ENCODE assay signal across 13 cellular contexts in the genomic region with DNA sequence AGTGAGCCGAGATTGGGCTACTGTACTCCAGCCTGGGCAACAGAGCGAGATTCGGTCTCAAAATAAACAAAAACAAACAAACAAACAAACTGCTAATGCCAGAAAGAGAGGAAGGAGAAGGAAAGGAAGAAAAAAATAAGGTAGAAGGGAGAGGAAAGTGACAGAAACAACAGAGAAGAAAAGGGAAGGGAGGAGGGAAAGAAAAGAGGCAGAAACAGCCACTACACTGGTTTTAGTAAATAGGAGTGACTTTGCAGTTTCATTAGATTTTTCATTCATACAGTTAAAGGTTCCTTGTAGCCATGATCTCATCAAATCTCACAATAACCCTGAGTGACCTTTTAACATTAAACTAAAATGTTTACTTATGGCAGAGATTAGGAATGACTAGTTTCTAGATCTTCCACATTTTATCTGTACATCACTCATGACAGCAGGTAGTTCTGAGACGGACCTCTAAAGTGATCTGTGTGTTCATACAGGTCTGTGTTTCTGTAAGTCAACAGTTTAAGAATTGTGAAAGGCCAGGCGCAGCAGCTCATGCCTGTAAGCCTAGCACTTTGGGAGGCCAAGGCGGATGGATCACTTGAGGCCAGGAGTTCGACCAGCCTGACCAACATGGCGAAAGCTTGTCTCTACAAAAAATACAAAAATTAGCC.
DNase-seq lines count a peak whose midpoint lies in the region; ATAC-seq and TF ChIP-seq lines count a peak whose summit lies in the region.
"Had no signal": no experiment of that assay in that cellular context is flagged by ENCODE, and none has a peak within 500 bp of the region (broad histone marks: within the 10 kb centered on the region; RNA-seq: fewer than 3 reads in every experiment).

No MANE protein-coding gene starts in this region.

- no peak overlapping the region for H3K4ac ChIP-seq in mesenchymal stem cell (ENCODE audit: low read depth in 1 of 2, low read length in 2 of 2)

- H3K79me2 ChIP-seq in GM23248 (ENCODE audit: insufficient read depth) (peaks cover 100% of the 10 kb centered on the region), neural progenitor cell (ENCODE audit: low read depth) (no peaks in the 10 kb centered on the region)

- no peak overlapping the region for H2AK5ac ChIP-seq in mesenchymal stem cell (ENCODE audit: low read length, severe bottlenecking)

- no peak overlapping the region for H3K23ac ChIP-seq in mesenchymal stem cell (ENCODE audit: low read length in 2 of 2)

- H3F3A ChIP-seq in GM23248 (ENCODE audit: insufficient read depth), result peaks cover 59% of the 10 kb centered on the region
- peaks cover 21% of the 10 kb centered on the region for H3F3A ChIP-seq in neural progenitor cell (ENCODE audit: low read depth)

- H3K4me3 Mint-ChIP-seq in neural progenitor cell, result no peak overlapping the region

- H4K20me1 ChIP-seq in GM23248 (ENCODE audit: insufficient read depth) (peaks cover 2% of the 10 kb centered on the region; the same call in 1 of the 2 replicates), neural progenitor cell (ENCODE audit: low read depth) (no peaks in the 10 kb centered on the region)

- H3K4me1 Mint-ChIP-seq in neural progenitor cell, result peaks cover 50% of the 10 kb centered on the region

- POLR2A ChIA-PET in A673 (lab: Charles Lee; ENCODE audit: low non-redundant PET), result no interaction called here

- in situ Hi-C loops in GM23248 (cut with MboI), result no loop called here

- H4K8ac ChIP-seq in mesenchymal stem cell (ENCODE audit: low read length), result no peak overlapping the region

- peaks cover 13 to 59% of the 10 kb centered on the region in 2 donors for H3K36me3 Mint-ChIP-seq in activated naive CD4-positive, alpha-beta T cell treated with anti-CD3 and anti-CD28 coated beads, Interleukin-2, amount 50 U/mL, for 72 hours
- H3K36me3 Mint-ChIP-seq in neural progenitor cell, result no peaks in the 10 kb centered on the region

- no peak overlapping the region for H3K4me3 ChIP-seq in A673 (ENCODE audit: low read depth, low read length, poor library complexity, severe bottlenecking)
- no peak overlapping the region for H3K4me3 ChIP-seq in GM23248
- H3K4me3 ChIP-seq in mesenchymal stem cell (ENCODE audit: insufficient read depth in 1 of 2, low read depth in 1 of 2, low read length in 2 of 2), result no peak overlapping the region
- no peak overlapping the region for H3K4me3 ChIP-seq in neural progenitor cell

- no peak for DNase-seq in A673 (ENCODE audit: low spot score)
- DNase-seq in GM23248, result no peak
- DNase-seq in activated naive CD4-positive, alpha-beta T cell treated with anti-CD3 and anti-CD28 coated beads, Interleukin-2, amount 50 U/mL, for 72 hours (ENCODE audit: low spot score in 2 of 2), result no peak
- DNase-seq in mesenchymal stem cell, result no peak
- DNase-seq in neural progenitor cell (ENCODE audit: low spot score), result no peak
- no peak for DNase-seq in posterior cingulate gyrus
- DNase-seq in NCI-H69 (lab: John Stamatoyannopoulos, UW), result no peak
- DNase-seq: DMS 273 treated with DMSO at 0.1 percent for 48 hours, GOT3, kidney glomerular epithelial cell, NCI-H2029 treated with DMSO at 0.1 percent for 48 hours, SIG-M5 had no signal

- CTCF ChIA-PET in A673 (lab: Charles Lee), result no interaction called here

- WGBS in GM23248 (ENCODE audit: low coverage in 1 of 2, low lambda C conversion rate in 2 of 2, missing lambda C conversion rate in 2 of 2), 2 experiments, result 91 to 93% methylated on average over 8 of the region's 8 CpGs
- WGBS in mesenchymal stem cell, result 86% methylated on average over 5 of the region's 8 CpGs

- no peak overlapping the region for H4K91ac ChIP-seq in mesenchymal stem cell (ENCODE audit: low read length)

- no peaks in the 10 kb centered on the region for H3K9me2 ChIP-seq in GM23248 (ENCODE audit: insufficient read depth)

- H3K79me1 ChIP-seq in mesenchymal stem cell (replicated peaks; ENCODE audit: low read length, poor library complexity, severe bottlenecking), result peaks cover 16% of the 10 kb centered on the region

- no peak overlapping the region for H2BK5ac ChIP-seq in mesenchymal stem cell (ENCODE audit: low read depth, low read length, poor library complexity, severe bottlenecking)

- peak overlapping the region; percentile 94 for H3K27ac ChIP-seq in A673 (ENCODE audit: low read depth, low read length, poor library complexity, severe bottlenecking)
- peak overlapping the region; percentile 98 for H3K27ac ChIP-seq in GM23248
- H3K27ac ChIP-seq in mesenchymal stem cell (ENCODE audit: low read length, poor library complexity, severe bottlenecking), result no peak overlapping the region
- H3K27ac ChIP-seq in neural progenitor cell, result no peak overlapping the region

- no peak for TF ChIP-seq CTCF in A673 (conservative IDR thresholded peaks at IDR 0.05; ENCODE audit: low read depth, low read length)
- no peak for TF ChIP-seq CTCF in neural progenitor cell (IDR thresholded peaks at IDR 0.05)

- H3K9me3 ChIP-seq in A673 (ENCODE audit: low read depth, low read length, poor library complexity, severe bottlenecking) (no peaks in the 10 kb centered on the region), GM23248 (ENCODE audit: low read depth) (no peaks in the 10 kb centered on the region), mesenchymal stem cell (ENCODE audit: control insufficient read depth, low read length) (no peaks in the 10 kb centered on the region), neural progenitor cell (ENCODE audit: low read depth) (no peaks in the 10 kb centered on the region)

- H3K14ac ChIP-seq in mesenchymal stem cell (ENCODE audit: low read length in 2 of 2), result no peak overlapping the region

- no peak overlapping the region for H2BK15ac ChIP-seq in mesenchymal stem cell (ENCODE audit: low read depth, poor library complexity, severe bottlenecking)

- peak; percentile 38 to 55 for ATAC-seq in activated naive CD4-positive, alpha-beta T cell treated with anti-CD3 and anti-CD28 coated beads, Interleukin-2, amount 50 U/mL, for 72 hours
- no peak for ATAC-seq in HG03460 (IDR thresholded peaks at IDR 0.05; ENCODE audit: unreplicated experiment)

- intact Hi-C loops in A673 (cut with micrococcal nuclease; ENCODE audit: unreplicated experiment) (loop anchor here (2.0 kb wide), 1 partner anchor 50 kb away; no protein-coding TSS in a partner anchor), posterior cingulate gyrus (cut with DNase I) (no loop called here)

- H2AFZ ChIP-seq in GM23248 (no peak overlapping the region), mesenchymal stem cell (ENCODE audit: low read depth, low read length) (no peak overlapping the region), neural progenitor cell (replicated peaks) (no peak overlapping the region)

- H2BK120ac ChIP-seq in mesenchymal stem cell (ENCODE audit: low read depth, low read length), result no peak overlapping the region

- no peak overlapping the region for H3K18ac ChIP-seq in mesenchymal stem cell (ENCODE audit: low read depth in 1 of 2, low read length in 2 of 2)

- H3K9ac ChIP-seq in GM23248, result no peak overlapping the region
- peak overlapping the region; percentile 48 for H3K9ac ChIP-seq in mesenchymal stem cell (ENCODE audit: low read length)
- H3K9ac ChIP-seq in neural progenitor cell, result no peak overlapping the region

- H3K4me1 ChIP-seq in A673 (ENCODE audit: insufficient read depth, low read length, poor library complexity, severe bottlenecking) (peaks cover 90% of the 10 kb centered on the region), GM23248 (ENCODE audit: insufficient read depth) (peaks cover 47% of the 10 kb centered on the region), mesenchymal stem cell (ENCODE audit: control insufficient read depth, insufficient read depth, low read depth, low read length) (peaks cover 21% of the 10 kb centered on the region), neural progenitor cell (peaks cover 27% of the 10 kb centered on the region)

- H3K27ac Mint-ChIP-seq in activated naive CD4-positive, alpha-beta T cell treated with anti-CD3 and anti-CD28 coated beads, Interleukin-2, amount 50 U/mL, for 72 hours, result peak overlapping the region; percentile 81 to 96
- no peak overlapping the region for H3K27ac Mint-ChIP-seq in neural progenitor cell

- H3K9me3 Mint-ChIP-seq in activated naive CD4-positive, alpha-beta T cell treated with anti-CD3 and anti-CD28 coated beads, Interleukin-2, amount 50 U/mL, for 72 hours, result no peaks in the 10 kb centered on the region
- H3K9me3 Mint-ChIP-seq in neural progenitor cell, result no peaks in the 10 kb centered on the region

- BruUV-seq in A673 (replicated peaks; lab: Mats Ljungman, UMichigan), result no TSS peak

- no peaks in the 10 kb centered on the region for H3K27me3 ChIP-seq in A673 (replicated peaks; ENCODE audit: insufficient read depth, low read depth, low read length, poor library complexity)
- H3K27me3 ChIP-seq in GM23248 (replicated peaks; ENCODE audit: insufficient read depth), result no peaks in the 10 kb centered on the region
- no peaks in the 10 kb centered on the region for H3K27me3 ChIP-seq in mesenchymal stem cell (ENCODE audit: control insufficient read depth in 1 of 2, insufficient read depth in 1 of 2, low read length in 2 of 2)
- H3K27me3 ChIP-seq in neural progenitor cell, result no peaks in the 10 kb centered on the region

- H3K36me3 ChIP-seq in A673 (ENCODE audit: insufficient read depth, low read length, poor library complexity, severe bottlenecking), result peaks cover 31% of the 10 kb centered on the region
- peaks cover 26% of the 10 kb centered on the region for H3K36me3 ChIP-seq in GM23248 (ENCODE audit: low read depth)
- peaks cover 8 to 74% of the 10 kb centered on the region in 2 experiments for H3K36me3 ChIP-seq in mesenchymal stem cell (ENCODE audit: control insufficient read depth in 1 of 2, insufficient read depth in 2 of 2, low read depth in 1 of 2, low read length in 2 of 2)
- H3K36me3 ChIP-seq in neural progenitor cell, result no peaks in the 10 kb centered on the region

- H3K4me2 ChIP-seq in GM23248 (ENCODE audit: unreplicated experiment), result no peak overlapping the region
- no peak overlapping the region for H3K4me2 ChIP-seq in mesenchymal stem cell (ENCODE audit: low read length, poor library complexity, severe bottlenecking)
- no peak overlapping the region for H3K4me2 ChIP-seq in neural progenitor cell

- H2BK12ac ChIP-seq in mesenchymal stem cell (ENCODE audit: low read length in 2 of 2), result no peak overlapping the region

- peaks cover 13% of the 10 kb centered on the region for H3K27me3 Mint-ChIP-seq in neural progenitor cell (ENCODE audit: insufficient read depth, low read depth)

Comparison
In these comparisons a context has a peak if more than half of its experiments do, and no peak if none do; other contexts are left out.
1. H3K27ac ChIP-seq: peak in A673 (single experiment) and GM23248 (single experiment); none in mesenchymal stem cell (single experiment) and neural progenitor cell (single experiment).